In genomic region chrY:7871288-7871935, GRCh38 we compare ENCODE assay signal across 33 cellular contexts.
"Had no signal": no experiment of that assay in that cellular context is flagged by ENCODE, and none has a peak within 500 bp of the region (broad histone marks: within the 10 kb centered on the region; RNA-seq: fewer than 3 reads in every experiment).

No MANE protein-coding gene starts in this region.

- H3K36me3 ChIP-seq: ascending aorta, WERI-Rb-1 had no signal

- FAIRE-seq: RCC 7860 had no signal

- H3K4me1 ChIP-seq: ascending aorta had no signal

- H3K27me3 Mint-ChIP-seq: activated CD4-positive, alpha-beta memory T cell treated with anti-CD3 and anti-CD28 coated beads, Interleukin-2, amount 10 ng/mL, durations not matched to agents 7 days and 5 days; activated CD8-positive, alpha-beta memory T cell treated with anti-CD3 and anti-CD28 coated beads, Interleukin-2, amount 10 ng/mL, durations not matched to agents 7 days and 5 days; activated naive CD8-positive, alpha-beta T cell treated with anti-CD3 and anti-CD28 coated beads for 36 hours had no signal

- H3K27me3 ChIP-seq: ascending aorta had no signal

- H3K4me3 ChIP-seq: ascending aorta, PC-9 had no signal

- H3K36me3 Mint-ChIP-seq: activated CD8-positive, alpha-beta memory T cell treated with anti-CD3 and anti-CD28 coated beads, Interleukin-2, amount 10 ng/mL, durations not matched to agents 7 days and 5 days; activated naive CD8-positive, alpha-beta T cell treated with anti-CD3 and anti-CD28 coated beads for 36 hours had no signal

- H3K4me3 Mint-ChIP-seq: activated CD4-positive, alpha-beta memory T cell treated with anti-CD3 and anti-CD28 coated beads, Interleukin-2, amount 10 ng/mL, durations not matched to agents 7 days and 5 days; activated CD8-positive, alpha-beta memory T cell treated with anti-CD3 and anti-CD28 coated beads, Interleukin-2, amount 10 ng/mL, durations not matched to agents 7 days and 5 days; activated naive CD8-positive, alpha-beta T cell treated with anti-CD3 and anti-CD28 coated beads for 36 hours had no signal

- DNase-seq: activated CD4-positive, alpha-beta memory T cell treated with anti-CD3 and anti-CD28 coated beads, Interleukin-2, amount 10 ng/mL, durations not matched to agents 7 days and 5 days; activated CD4-positive, alpha-beta T cell treated with anti-CD3 and anti-CD28 coated beads for 1 hour; activated CD4-positive, alpha-beta T cell treated with anti-CD3 and anti-CD28 coated beads for 48 hours; activated CD4-positive, CD25-positive, alpha-beta regulatory T cell; activated CD8-positive, alpha-beta memory T cell treated with anti-CD3 and anti-CD28 coated beads for 24 hours; activated CD8-positive, alpha-beta memory T cell treated with anti-CD3 and anti-CD28 coated beads, Interleukin-2, amount 10 ng/mL, durations not matched to agents 7 days and 5 days; activated CD8-positive, alpha-beta memory T cell treated with anti-CD3 and anti-CD28 coated beads, Interleukin-2, amount 50 U/mL, for 48 hours; activated effector memory CD4-positive, alpha-beta T cell treated with Interleukin-2 at 50 U/mL for 16 hours; activated naive CD4-positive, alpha-beta T cell treated with anti-CD3 and anti-CD28 coated beads, Interleukin-2, amount 50 U/mL, for 16 hours; activated naive CD8-positive, alpha-beta T cell treated with anti-CD3 and anti-CD28 coated beads for 36 hours; activated T-cell treated with anti-CD3 and anti-CD28 coated beads, Interleukin-2, amount 50 U/mL, for 48 hours; amygdala; NCI-H1105; NCI-H1417 treated with DMSO at 0.1 percent for 48 hours; NCI-H1694; NCI-H1930; NCI-H2081 treated with DMSO at 0.1 percent for 48 hours; NCI-H226; NCI-H446 treated with DMSO at 0.1 percent for 48 hours; NCI-H524 treated with DMSO at 0.1 percent for 48 hours; NCI-H748 treated with DMSO at 0.1 percent for 48 hours; NK-92 treated with Interleukin-12 subunit alpha and Interleukin-12 subunit beta, amount 100 ng/mL, for 24 hours; PC-9; Right ventricle myocardium superior; SW 1271; T-helper 1 cell; T-helper 2 cell; T-helper 9 cell; WERI-Rb-1 had no signal

- H3K4me1 Mint-ChIP-seq: activated CD4-positive, alpha-beta memory T cell treated with anti-CD3 and anti-CD28 coated beads, Interleukin-2, amount 10 ng/mL, durations not matched to agents 7 days and 5 days; activated CD8-positive, alpha-beta memory T cell treated with anti-CD3 and anti-CD28 coated beads, Interleukin-2, amount 10 ng/mL, durations not matched to agents 7 days and 5 days; activated naive CD8-positive, alpha-beta T cell treated with anti-CD3 and anti-CD28 coated beads for 36 hours had no signal

- H3K27ac Mint-ChIP-seq: activated CD4-positive, alpha-beta memory T cell treated with anti-CD3 and anti-CD28 coated beads, Interleukin-2, amount 10 ng/mL, durations not matched to agents 7 days and 5 days; activated CD8-positive, alpha-beta memory T cell treated with anti-CD3 and anti-CD28 coated beads, Interleukin-2, amount 10 ng/mL, durations not matched to agents 7 days and 5 days; activated naive CD8-positive, alpha-beta T cell treated with anti-CD3 and anti-CD28 coated beads for 36 hours had no signal

- H3K27ac ChIP-seq: ascending aorta, KMS-11, PC-9, RWPE1, WERI-Rb-1 had no signal

- H3K9me3 Mint-ChIP-seq: activated CD4-positive, alpha-beta memory T cell treated with anti-CD3 and anti-CD28 coated beads, Interleukin-2, amount 10 ng/mL, durations not matched to agents 7 days and 5 days; activated naive CD8-positive, alpha-beta T cell treated with anti-CD3 and anti-CD28 coated beads for 36 hours had no signal

- H3K9me3 ChIP-seq: ascending aorta had no signal
